14 cellular contexts compared by ENCODE assay signal in genomic region chr16:1559446-1559975, GRCh38. TPM values are rescaled to one million over a fixed set of nuclear protein-coding genes. Genes with fewer than 3 reads are reported as not detected.
A peak's percentile ranks its signal among the peaks of the same experiment; 100 is the strongest.
DNase-seq lines count a peak whose midpoint lies in the region; ATAC-seq and TF ChIP-seq lines count a peak whose summit lies in the region.
"Had no signal": no experiment of that assay in that cellular context is flagged by ENCODE, and none has a peak within 500 bp of the region (broad histone marks: within the 10 kb centered on the region; RNA-seq: fewer than 3 reads in every experiment).

No MANE protein-coding gene starts in this region.

- H3K27me3 Mint-ChIP-seq in activated CD8-positive, alpha-beta memory T cell treated with anti-CD3 and anti-CD28 coated beads, Interleukin-2, amount 10 ng/mL, durations not matched to agents 7 days and 5 days: no peaks in the 10 kb centered on the region
- no peaks in the 10 kb centered on the region for H3K27me3 Mint-ChIP-seq in activated naive CD8-positive, alpha-beta T cell treated with anti-CD3 and anti-CD28 coated beads, Interleukin-2, amount 10 ng/mL, durations not matched to agents 7 days and 5 days
- H3K27me3 Mint-ChIP-seq in GM23338 (ENCODE audit: insufficient read depth, low read depth, poor library complexity): peaks cover 1% of the 10 kb centered on the region
- H3K27me3 Mint-ChIP-seq: memory B cell had no signal

- H3K27ac ChIP-seq in GM23338 (ENCODE audit: low read depth): no peak overlapping the region; the same call in 1 of the 2 replicates
- H3K27ac ChIP-seq: suprapubic skin had no signal

- H3K4me3 Mint-ChIP-seq in activated CD8-positive, alpha-beta memory T cell treated with anti-CD3 and anti-CD28 coated beads, Interleukin-2, amount 10 ng/mL, durations not matched to agents 7 days and 5 days: no peak overlapping the region
- peak overlapping the region; percentile 71 for H3K4me3 Mint-ChIP-seq in activated naive CD8-positive, alpha-beta T cell treated with anti-CD3 and anti-CD28 coated beads, Interleukin-2, amount 10 ng/mL, durations not matched to agents 7 days and 5 days
- H3K4me3 Mint-ChIP-seq in GM23338: no peak overlapping the region
- H3K4me3 Mint-ChIP-seq: memory B cell had no signal

- no peak for TF ChIP-seq CTCF in GM23338 (conservative IDR thresholded peaks at IDR 0.05; ENCODE audit: low read depth in 2 of 2)

- H3K79me2 ChIP-seq in GM23338 (replicated peaks; ENCODE audit: insufficient read depth): no peaks in the 10 kb centered on the region

- H3K36me3 Mint-ChIP-seq in activated CD8-positive, alpha-beta memory T cell treated with anti-CD3 and anti-CD28 coated beads, Interleukin-2, amount 10 ng/mL, durations not matched to agents 7 days and 5 days: peaks cover 21% of the 10 kb centered on the region
- peaks cover 6% of the 10 kb centered on the region for H3K36me3 Mint-ChIP-seq in activated naive CD8-positive, alpha-beta T cell treated with anti-CD3 and anti-CD28 coated beads, Interleukin-2, amount 10 ng/mL, durations not matched to agents 7 days and 5 days
- H3K36me3 Mint-ChIP-seq in GM23338 (ENCODE audit: low read depth): peaks cover 33% of the 10 kb centered on the region

- no peak overlapping the region for H3K4me2 ChIP-seq in GM23338

- no peaks in the 10 kb centered on the region for H3K27me3 ChIP-seq in GM23338 (ENCODE audit: insufficient read depth)
- H3K27me3 ChIP-seq: suprapubic skin had no signal

- no peaks in the 10 kb centered on the region for H3F3A ChIP-seq in GM23338 (replicated peaks; ENCODE audit: low read depth)

- H3K4me1 Mint-ChIP-seq in activated CD8-positive, alpha-beta memory T cell treated with anti-CD3 and anti-CD28 coated beads, Interleukin-2, amount 10 ng/mL, durations not matched to agents 7 days and 5 days: peaks cover 18% of the 10 kb centered on the region
- H3K4me1 Mint-ChIP-seq in activated naive CD8-positive, alpha-beta T cell treated with anti-CD3 and anti-CD28 coated beads, Interleukin-2, amount 10 ng/mL, durations not matched to agents 7 days and 5 days: peaks cover 16% of the 10 kb centered on the region
- H3K4me1 Mint-ChIP-seq in GM23338: peaks cover 7% of the 10 kb centered on the region; the same call in 2 of the 3 replicates

- H3K27ac Mint-ChIP-seq in activated CD8-positive, alpha-beta memory T cell treated with anti-CD3 and anti-CD28 coated beads, Interleukin-2, amount 10 ng/mL, durations not matched to agents 7 days and 5 days: peak overlapping the region; percentile 74
- H3K27ac Mint-ChIP-seq in activated naive CD8-positive, alpha-beta T cell treated with anti-CD3 and anti-CD28 coated beads, Interleukin-2, amount 10 ng/mL, durations not matched to agents 7 days and 5 days: peak overlapping the region; percentile 89
- H3K27ac Mint-ChIP-seq in GM23338: no peak overlapping the region
- H3K27ac Mint-ChIP-seq: memory B cell had no signal

- ATAC-seq in activated CD8-positive, alpha-beta memory T cell treated with anti-CD3 and anti-CD28 coated beads, Interleukin-2, amount 10 ng/mL, durations not matched to agents 7 days and 5 days: peak; percentile 92
- peak; percentile 99 for ATAC-seq in activated naive CD8-positive, alpha-beta T cell treated with anti-CD3 and anti-CD28 coated beads, Interleukin-2, amount 10 ng/mL, durations not matched to agents 7 days and 5 days (ENCODE audit: low read depth)
- ATAC-seq in GM23338: no peak

- H3K36me3 ChIP-seq in GM23338 (ENCODE audit: insufficient read depth): no peaks in the 10 kb centered on the region

- H3K9me3 Mint-ChIP-seq in activated CD8-positive, alpha-beta memory T cell treated with anti-CD3 and anti-CD28 coated beads, Interleukin-2, amount 10 ng/mL, durations not matched to agents 7 days and 5 days (ENCODE audit: low read depth): no peaks in the 10 kb centered on the region
- H3K9me3 Mint-ChIP-seq in activated naive CD8-positive, alpha-beta T cell treated with anti-CD3 and anti-CD28 coated beads, Interleukin-2, amount 10 ng/mL, durations not matched to agents 7 days and 5 days: no peaks in the 10 kb centered on the region
- no peaks in the 10 kb centered on the region for H3K9me3 Mint-ChIP-seq in GM23338
- H3K9me3 Mint-ChIP-seq: memory B cell had no signal

- no peaks in the 10 kb centered on the region for H3K9me2 ChIP-seq in GM23338 (ENCODE audit: insufficient read depth)

- H2AFZ ChIP-seq in GM23338: no peak overlapping the region

- H4K20me1 ChIP-seq in GM23338 (replicated peaks; ENCODE audit: insufficient read depth): no peaks in the 10 kb centered on the region

- no peaks in the 10 kb centered on the region for H3K4me1 ChIP-seq in GM23338 (ENCODE audit: insufficient read depth)

- POLR2A ChIA-PET in activated naive CD8-positive, alpha-beta T cell treated with anti-CD3 and anti-CD28 coated beads, Interleukin-2, amount 10 ng/mL, durations not matched to agents 7 days and 5 days (lab: Charles Lee): interaction anchor here (1.0 to 1.4 kb wide), 2 partner anchors 24 to 139 kb away, joined by 3 to 5 read pairs; partner anchors contain the start of gene UQCC4

- CTCF ChIA-PET in activated CD8-positive, alpha-beta memory T cell treated with anti-CD3 and anti-CD28 coated beads, Interleukin-2, amount 10 ng/mL, durations not matched to agents 7 days and 5 days (lab: Charles Lee): interaction anchor here (0.8 to 1.3 kb wide), 2 partner anchors 24 to 45 kb away, joined by 3 read pairs; no protein-coding TSS in a partner anchor

- peak; percentile 79 for DNase-seq in activated CD8-positive, alpha-beta memory T cell treated with anti-CD3 and anti-CD28 coated beads, Interleukin-2, amount 10 ng/mL, durations not matched to agents 7 days and 5 days
- DNase-seq in activated CD8-positive, alpha-beta memory T cell treated with anti-CD3 and anti-CD28 coated beads, Interleukin-2, amount 50 U/mL, for 4 hours: no peak
- DNase-seq in T follicular helper cell (ENCODE audit: low read depth): peak; percentile 21
- no peak for DNase-seq in activated naive CD8-positive, alpha-beta T cell treated with anti-CD3 and anti-CD28 coated beads, Interleukin-2, amount 10 ng/mL, durations not matched to agents 7 days and 5 days
- DNase-seq in stimulated activated naive CD4-positive, alpha-beta T cell treated with Interleukin-2 at 50 U/mL for 16 hours (lab: John Stamatoyannopoulos, UW): peak; percentile 21
- DNase-seq in GM23338 (ENCODE audit: low spot score): no peak
- no peak for DNase-seq in NCI-H2081 (lab: John Stamatoyannopoulos, UW)
- no peak for DNase-seq in NCI-H187 (lab: John Stamatoyannopoulos, UW)
- DNase-seq: KG1, NCI-H2081 treated with DMSO at 0.1 percent for 48 hours, Right ventricle myocardium superior had no signal

- no peak overlapping the region for H3K4me3 ChIP-seq in GM23338
- H3K4me3 ChIP-seq: suprapubic skin had no signal

TF ChIP-seq in GM23338, 12 proteins besides CTCF, POLR2A, EP300 and RAD21 (continues in another document):
- TF ChIP-seq POLR2AphosphoS5 (IDR thresholded peaks at IDR 0.05; ENCODE audit: low read depth) (no peak), JUNB (IDR thresholded peaks at IDR 0.05; ENCODE audit: unreplicated experiment) (no peak), CREB1 (CRISPR knock-in tag; IDR thresholded peaks at IDR 0.05; ENCODE audit: low read depth) (no peak), REST (IDR thresholded peaks at IDR 0.05; ENCODE audit: unreplicated experiment) (no peak), ZNF331 (CRISPR knock-in tag; IDR thresholded peaks at IDR 0.05; ENCODE audit: low read depth) (no peak)

RNA-seq across cellular contexts. Expression of gene TMEM204, which starts 26.0 kb away (rescaled TPM):
- total RNA-seq in activated CD8-positive, alpha-beta memory T cell treated with anti-CD3 and anti-CD28 coated beads, Interleukin-2, amount 10 ng/mL, durations not matched to agents 7 days and 5 days: 10 to 100 TPM; 34.7 to 37.1 TPM
- total RNA-seq in activated naive CD8-positive, alpha-beta T cell treated with anti-CD3 and anti-CD28 coated beads, Interleukin-2, amount 10 ng/mL, durations not matched to agents 7 days and 5 days: 10 to 100 TPM; 68.3 to 72.0 TPM
- total RNA-seq in GM23338 (2014; rRNA removed; shearing (Covaris generic)): 0.14 TPM in 1 of 2 replicates, not detected in the other
- polyA plus RNA-seq in GM23338 (2016; fragmentation: Nextera tagmentation; extraction: Ambion mirVana): 0.21 and 0.23 TPM in 2 replicates
- total RNA-seq: H4 had no signal

RNA-seq across cellular contexts. Expression of gene IFT140, which starts 52.4 kb away (rescaled TPM):
- 1 to 10 TPM; 6.3 to 8.3 TPM for total RNA-seq in activated CD8-positive, alpha-beta memory T cell treated with anti-CD3 and anti-CD28 coated beads, Interleukin-2, amount 10 ng/mL, durations not matched to agents 7 days and 5 days
- 10 to 100 TPM; 11.7 to 12.8 TPM for total RNA-seq in activated naive CD8-positive, alpha-beta T cell treated with anti-CD3 and anti-CD28 coated beads, Interleukin-2, amount 10 ng/mL, durations not matched to agents 7 days and 5 days
- total RNA-seq in GM23338 (2014; rRNA removed; shearing (Covaris generic)): 15.0 and 28.7 TPM in 2 replicates
- polyA plus RNA-seq in GM23338 (2016; fragmentation: Nextera tagmentation; extraction: Ambion mirVana): 3.8 and 4.8 TPM in 2 replicates

RNA-seq across cellular contexts. Expression of gene CRAMP1, which starts 52.6 kb away (rescaled TPM):
- total RNA-seq in activated CD8-positive, alpha-beta memory T cell treated with anti-CD3 and anti-CD28 coated beads, Interleukin-2, amount 10 ng/mL, durations not matched to agents 7 days and 5 days: 10 to 100 TPM; 26.8 to 31.1 TPM
- 10 to 100 TPM; 25.2 to 27.8 TPM for total RNA-seq in activated naive CD8-positive, alpha-beta T cell treated with anti-CD3 and anti-CD28 coated beads, Interleukin-2, amount 10 ng/mL, durations not matched to agents 7 days and 5 days
- total RNA-seq in GM23338 (2014; rRNA removed; shearing (Covaris generic)): 16.7 and 17.9 TPM in 2 replicates
- polyA plus RNA-seq in GM23338 (2016; fragmentation: Nextera tagmentation; extraction: Ambion mirVana): 3.4 TPM in 2 replicates

Comparison
In these comparisons a context has a peak if more than half of its experiments do, and no peak if none do; other contexts are left out.
1. DNase-seq: peak in activated CD8-positive, alpha-beta memory T cell treated with anti-CD3 and anti-CD28 coated beads, Interleukin-2, amount 10 ng/mL, durations not matched to agents 7 days and 5 days (single experiment), T follicular helper cell (single experiment) and stimulated activated naive CD4-positive, alpha-beta T cell treated with Interleukin-2 at 50 U/mL for 16 hours (single experiment); none in activated CD8-positive, alpha-beta memory T cell treated with anti-CD3 and anti-CD28 coated beads, Interleukin-2, amount 50 U/mL, for 4 hours (single experiment), activated naive CD8-positive, alpha-beta T cell treated with anti-CD3 and anti-CD28 coated beads, Interleukin-2, amount 10 ng/mL, durations not matched to agents 7 days and 5 days (single experiment), GM23338 (single experiment), NCI-H2081 (0 of 2) and NCI-H187 (0 of 2).
2. RNA of gene TMEM204, which starts 26.0 kb away (total RNA-seq): 68.3 to 72.0 TPM in activated naive CD8-positive, alpha-beta T cell treated with anti-CD3 and anti-CD28 coated beads, Interleukin-2, amount 10 ng/mL, durations not matched to agents 7 days and 5 days and 34.7 to 37.1 TPM in activated CD8-positive, alpha-beta memory T cell treated with anti-CD3 and anti-CD28 coated beads, Interleukin-2, amount 10 ng/mL, durations not matched to agents 7 days and 5 days; 0.14 TPM in GM23338; every median in the first group is over 10 times any median in the second.